ENCODE assay signal across 29 cellular contexts in genomic region chr17:70297397-70297796, GRCh38.
"Had no signal": no experiment of that assay in that cellular context is flagged by ENCODE, and none has a peak within 500 bp of the region (broad histone marks: within the 10 kb centered on the region; RNA-seq: fewer than 3 reads in every experiment).

No MANE protein-coding gene starts in this region.

- H3K4me3 Mint-ChIP-seq: dendritic cell treated with granulocyte-macrophage colony-stimulating factor and Interleukin-4, amounts not matched to agents 40 ng/mL and 50 ng/mL, for 4 days; effector memory CD8-positive, alpha-beta T cell; endodermal cell had no signal

- H3K27ac ChIP-seq: colonic mucosa, coronary artery, dorsolateral prefrontal cortex, epithelial cell of prostate, esophagus muscularis mucosa, esophagus squamous epithelium, foreskin keratinocyte, gastrocnemius medialis, gastroesophageal sphincter, heart left ventricle, heart right ventricle had no signal

- DNase-seq: colonic mucosa; cortex of kidney; dermis blood vessel endothelial cell; dorsolateral prefrontal cortex; effector CD4-positive, alpha-beta T cell; effector CD8-positive, alpha-beta T cell; effector memory CD4-positive, alpha-beta T cell; effector memory CD8-positive, alpha-beta T cell; endodermal cell; erythroblast; esophagus squamous epithelium; foreskin fibroblast; foreskin keratinocyte; foreskin melanocyte; gastrocnemius medialis; glutamatergic neuron; head of caudate nucleus; heart left ventricle; heart right ventricle had no signal

- H3K4me3 ChIP-seq: colonic mucosa, coronary artery, dorsolateral prefrontal cortex, esophagus muscularis mucosa, esophagus squamous epithelium, gastrocnemius medialis, gastroesophageal sphincter, heart left ventricle, heart right ventricle had no signal

- ATAC-seq: effector memory CD8-positive, alpha-beta T cell; esophagus mucosa; foreskin keratinocyte; gastrocnemius medialis; gastroesophageal sphincter; heart left ventricle; heart right ventricle had no signal

- H3K27me3 ChIP-seq: colonic mucosa, dorsolateral prefrontal cortex, esophagus muscularis mucosa, esophagus squamous epithelium, foreskin keratinocyte, gastrocnemius medialis, gastroesophageal sphincter, heart left ventricle, heart right ventricle had no signal

- FAIRE-seq: colon, endometrium, endothelial cell of umbilical vein, frontal cortex had no signal

- H3K27me3 Mint-ChIP-seq: dendritic cell treated with granulocyte-macrophage colony-stimulating factor and Interleukin-4, amounts not matched to agents 40 ng/mL and 50 ng/mL, for 4 days; effector memory CD8-positive, alpha-beta T cell had no signal

- H3K27ac Mint-ChIP-seq: effector memory CD8-positive, alpha-beta T cell; endodermal cell had no signal

- H3K36me3 ChIP-seq: colonic mucosa, esophagus muscularis mucosa, esophagus squamous epithelium, gastrocnemius medialis, gastroesophageal sphincter, heart left ventricle, heart right ventricle had no signal

- H3K4me1 ChIP-seq: colonic mucosa, esophagus muscularis mucosa, esophagus squamous epithelium, foreskin keratinocyte, gastroesophageal sphincter had no signal

- H3K4me1 Mint-ChIP-seq: endodermal cell had no signal

- H3K9me3 ChIP-seq: colonic mucosa, esophagus muscularis mucosa, esophagus squamous epithelium, gastrocnemius medialis, gastroesophageal sphincter had no signal

- H3K9me3 Mint-ChIP-seq: endodermal cell had no signal
